Comparison of ENCODE assay signal across 1 cellular context in genomic region chr11:132035736-132036135, GRCh38.
TF ChIP-seq lines count a peak whose summit lies in the region.

No MANE protein-coding gene starts in this region.

TF ChIP-seq in IMR-90, 13 proteins besides CTCF, POLR2A, EP300 and RAD21 (continued from another document):
- TF ChIP-seq BHLHE40 (IDR thresholded peaks at IDR 0.05; ENCODE audit: low read depth, low read length) (no peak), MAZ (IDR thresholded peaks at IDR 0.05; ENCODE audit: borderline replicate concordance, low read depth, low read length) (no peak), RCOR1 (IDR thresholded peaks at IDR 0.05; ENCODE audit: insufficient replicate concordance, low read length) (no peak)
TF ChIP-seq in IMR-90: peak in this region for 0.
